In the genomic region with DNA sequence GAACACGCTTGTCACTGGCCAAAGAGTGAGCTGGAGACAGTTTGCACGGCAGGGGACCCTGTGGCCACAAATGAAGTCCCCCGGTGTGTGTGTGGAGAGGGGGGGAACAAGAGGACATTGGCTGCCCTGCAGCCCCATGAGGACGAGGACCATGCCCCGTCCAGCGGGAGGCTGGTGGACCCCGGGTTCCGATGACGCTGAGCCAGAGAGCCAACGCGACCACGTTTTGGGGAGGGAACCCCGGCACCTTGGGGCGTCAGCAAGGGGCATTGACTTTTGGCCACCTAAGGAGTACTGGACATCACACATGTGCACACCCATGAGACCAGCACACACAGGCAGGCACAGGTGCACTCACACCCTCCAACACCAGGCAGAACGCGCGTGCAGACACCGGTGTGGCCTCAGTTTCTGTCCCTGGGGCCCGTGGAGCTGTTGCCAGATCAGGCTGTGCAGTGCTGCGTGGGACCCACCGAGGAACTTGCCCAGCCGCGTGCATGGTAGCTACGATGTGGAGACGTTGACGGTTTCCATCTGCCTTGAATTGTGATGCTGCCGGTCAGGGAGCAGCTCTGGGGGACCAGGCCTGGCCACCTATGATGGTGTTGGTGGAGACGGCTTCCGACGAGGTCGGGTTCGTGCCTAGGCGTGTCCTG, we compare ENCODE assay signal across 11 cellular contexts.
"Had no signal": no experiment of that assay in that cellular context is flagged by ENCODE, and none has a peak within 500 bp of the region (broad histone marks: within the 10 kb centered on the region; RNA-seq: fewer than 3 reads in every experiment).

No MANE protein-coding gene starts in this region.

- H3K4me3 ChIP-seq: body of pancreas, vagina had no signal

- ATAC-seq: activated CD4-positive, alpha-beta T cell treated with anti-CD3 and anti-CD28 coated beads for 36 hours; activated naive CD4-positive, alpha-beta T cell treated with anti-CD3 and anti-CD28 coated beads, Interleukin-2, amount 50 U/mL, for 72 hours; body of pancreas had no signal

- H3K27me3 ChIP-seq: vagina had no signal

- H3K4me1 ChIP-seq: body of pancreas, vagina had no signal

- H3K4me1 Mint-ChIP-seq: nephron had no signal

- DNase-seq: activated CD4-positive, alpha-beta T cell treated with anti-CD3 and anti-CD28 coated beads for 36 hours; activated T-cell treated with anti-CD3 and anti-CD28 coated beads for 4 hours; amniotic stem cell; body of pancreas; hypothalamus; WERI-Rb-1 had no signal

- H3K9me3 ChIP-seq: body of pancreas, vagina had no signal

- H3K27ac ChIP-seq: body of pancreas, vagina, WERI-Rb-1 had no signal

- H3K9me3 Mint-ChIP-seq: central memory CD8-positive, alpha-beta T cell; nephron had no signal

- H3K36me3 ChIP-seq: vagina, WERI-Rb-1 had no signal

- H3K36me3 Mint-ChIP-seq: activated naive CD4-positive, alpha-beta T cell treated with anti-CD3 and anti-CD28 coated beads, Interleukin-2, amount 50 U/mL, for 72 hours had no signal

- H3K4me3 Mint-ChIP-seq: activated CD4-positive, alpha-beta T cell treated with anti-CD3 and anti-CD28 coated beads for 36 hours; central memory CD8-positive, alpha-beta T cell; dendritic cell treated with granulocyte-macrophage colony-stimulating factor and Interleukin-4, amounts not matched to agents 40 ng/mL and 50 ng/mL, for 4 days; nephron had no signal
